1 cellular context compared by ENCODE assay signal in genomic region chr2:58650781-58651180, GRCh38.
TF ChIP-seq lines count a peak whose summit lies in the region.

No MANE protein-coding gene starts in this region.

TF ChIP-seq in WTC11, 78 proteins besides CTCF, POLR2A, EP300 and RAD21 (continued from another document):
- TF ChIP-seq PREB (CRISPR knock-in tag; IDR thresholded peaks at IDR 0.05; ENCODE audit: borderline replicate concordance) (no peak), ZSCAN18 (CRISPR knock-in tag; IDR thresholded peaks at IDR 0.05) (no peak), ZBTB21 (CRISPR knock-in tag; IDR thresholded peaks at IDR 0.05; ENCODE audit: borderline replicate concordance) (no peak), NR3C1 (CRISPR knock-in tag; conservative IDR thresholded peaks at IDR 0.05; ENCODE audit: low read depth) (no peak), ZNF671 (CRISPR knock-in tag; IDR thresholded peaks at IDR 0.05) (no peak), ATF2 (CRISPR knock-in tag; IDR thresholded peaks at IDR 0.05; ENCODE audit: borderline replicate concordance, low read depth) (no peak)
- TF ChIP-seq, protein P1, sequence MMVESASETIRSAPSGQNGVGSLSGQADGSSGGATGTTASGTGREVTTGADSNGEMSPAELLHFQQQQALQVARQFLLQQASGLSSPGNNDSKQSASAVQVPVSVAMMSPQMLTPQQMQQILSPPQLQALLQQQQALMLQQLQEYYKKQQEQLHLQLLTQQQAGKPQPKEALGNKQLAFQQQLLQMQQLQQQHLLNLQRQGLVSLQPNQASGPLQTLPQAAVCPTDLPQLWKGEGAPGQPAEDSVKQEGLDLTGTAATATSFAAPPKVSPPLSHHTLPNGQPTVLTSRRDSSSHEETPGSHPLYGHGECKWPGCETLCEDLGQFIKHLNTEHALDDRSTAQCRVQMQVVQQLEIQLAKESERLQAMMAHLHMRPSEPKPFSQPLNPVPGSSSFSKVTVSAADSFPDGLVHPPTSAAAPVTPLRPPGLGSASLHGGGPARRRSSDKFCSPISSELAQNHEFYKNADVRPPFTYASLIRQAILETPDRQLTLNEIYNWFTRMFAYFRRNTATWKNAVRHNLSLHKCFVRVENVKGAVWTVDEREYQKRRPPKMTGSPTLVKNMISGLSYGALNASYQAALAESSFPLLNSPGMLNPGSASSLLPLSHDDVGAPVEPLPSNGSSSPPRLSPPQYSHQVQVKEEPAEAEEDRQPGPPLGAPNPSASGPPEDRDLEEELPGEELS (CRISPR knock-in tag; IDR thresholded peaks at IDR 0.05), result no peak
- TF ChIP-seq, protein P2, sequence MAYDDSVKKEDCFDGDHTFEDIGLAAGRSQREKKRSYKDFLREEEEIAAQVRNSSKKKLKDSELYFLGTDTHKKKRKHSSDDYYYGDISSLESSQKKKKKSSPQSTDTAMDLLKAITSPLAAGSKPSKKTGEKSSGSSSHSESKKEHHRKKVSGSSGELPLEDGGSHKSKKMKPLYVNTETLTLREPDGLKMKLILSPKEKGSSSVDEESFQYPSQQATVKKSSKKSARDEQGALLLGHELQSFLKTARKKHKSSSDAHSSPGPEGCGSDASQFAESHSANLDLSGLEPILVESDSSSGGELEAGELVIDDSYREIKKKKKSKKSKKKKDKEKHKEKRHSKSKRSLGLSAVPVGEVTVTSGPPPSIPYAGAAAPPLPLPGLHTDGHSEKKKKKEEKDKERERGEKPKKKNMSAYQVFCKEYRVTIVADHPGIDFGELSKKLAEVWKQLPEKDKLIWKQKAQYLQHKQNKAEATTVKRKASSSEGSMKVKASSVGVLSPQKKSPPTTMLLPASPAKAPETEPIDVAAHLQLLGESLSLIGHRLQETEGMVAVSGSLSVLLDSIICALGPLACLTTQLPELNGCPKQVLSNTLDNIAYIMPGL (CRISPR knock-in tag; IDR thresholded peaks at IDR 0.05), result no peak
- TF ChIP-seq, protein P3, sequence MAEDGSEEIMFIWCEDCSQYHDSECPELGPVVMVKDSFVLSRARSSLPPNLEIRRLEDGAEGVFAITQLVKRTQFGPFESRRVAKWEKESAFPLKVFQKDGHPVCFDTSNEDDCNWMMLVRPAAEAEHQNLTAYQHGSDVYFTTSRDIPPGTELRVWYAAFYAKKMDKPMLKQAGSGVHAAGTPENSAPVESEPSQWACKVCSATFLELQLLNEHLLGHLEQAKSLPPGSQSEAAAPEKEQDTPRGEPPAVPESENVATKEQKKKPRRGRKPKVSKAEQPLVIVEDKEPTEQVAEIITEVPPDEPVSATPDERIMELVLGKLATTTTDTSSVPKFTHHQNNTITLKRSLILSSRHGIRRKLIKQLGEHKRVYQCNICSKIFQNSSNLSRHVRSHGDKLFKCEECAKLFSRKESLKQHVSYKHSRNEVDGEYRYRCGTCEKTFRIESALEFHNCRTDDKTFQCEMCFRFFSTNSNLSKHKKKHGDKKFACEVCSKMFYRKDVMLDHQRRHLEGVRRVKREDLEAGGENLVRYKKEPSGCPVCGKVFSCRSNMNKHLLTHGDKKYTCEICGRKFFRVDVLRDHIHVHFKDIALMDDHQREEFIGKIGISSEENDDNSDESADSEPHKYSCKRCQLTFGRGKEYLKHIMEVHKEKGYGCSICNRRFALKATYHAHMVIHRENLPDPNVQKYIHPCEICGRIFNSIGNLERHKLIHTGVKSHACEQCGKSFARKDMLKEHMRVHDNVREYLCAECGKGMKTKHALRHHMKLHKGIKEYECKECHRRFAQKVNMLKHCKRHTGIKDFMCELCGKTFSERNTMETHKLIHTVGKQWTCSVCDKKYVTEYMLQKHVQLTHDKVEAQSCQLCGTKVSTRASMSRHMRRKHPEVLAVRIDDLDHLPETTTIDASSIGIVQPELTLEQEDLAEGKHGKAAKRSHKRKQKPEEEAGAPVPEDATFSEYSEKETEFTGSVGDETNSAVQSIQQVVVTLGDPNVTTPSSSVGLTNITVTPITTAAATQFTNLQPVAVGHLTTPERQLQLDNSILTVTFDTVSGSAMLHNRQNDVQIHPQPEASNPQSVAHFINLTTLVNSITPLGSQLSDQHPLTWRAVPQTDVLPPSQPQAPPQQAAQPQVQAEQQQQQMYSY (CRISPR knock-in tag; IDR thresholded peaks at IDR 0.05), result no peak
TF ChIP-seq in WTC11: peak in this region for 0.
